16 cellular contexts compared by ENCODE assay signal in the genomic region with DNA sequence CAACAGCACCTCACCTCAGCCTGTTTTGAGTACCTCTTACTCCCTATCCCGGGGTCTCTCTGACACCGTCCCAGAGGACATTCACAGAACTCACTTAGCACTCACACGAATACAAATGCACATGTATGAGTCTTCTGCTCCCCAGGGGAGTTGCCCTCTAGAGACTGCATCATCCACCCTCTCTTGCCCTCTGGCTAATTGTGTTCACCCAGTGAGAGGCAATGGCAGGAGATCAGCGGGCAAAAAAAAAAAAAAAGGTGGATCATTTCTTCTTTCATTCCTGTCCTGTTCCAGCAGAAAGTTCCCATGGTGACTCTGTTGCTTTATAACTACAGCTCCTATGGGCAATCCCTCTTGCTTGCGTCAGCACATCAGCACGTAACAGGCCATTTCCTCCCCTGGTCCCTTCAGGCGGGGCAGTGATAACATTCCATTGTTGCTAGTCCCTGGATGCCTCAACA. TPM values are rescaled to one million over a fixed set of nuclear protein-coding genes. Genes with fewer than 3 reads are reported as not detected.
DNase-seq lines count a peak whose midpoint lies in the region; ATAC-seq, FAIRE-seq and TF ChIP-seq lines count a peak whose summit lies in the region.
"Had no signal": no experiment of that assay in that cellular context is flagged by ENCODE, and none has a peak within 500 bp of the region (broad histone marks: within the 10 kb centered on the region; RNA-seq: fewer than 3 reads in every experiment).

No MANE protein-coding gene starts in this region.

- H3K23me2 ChIP-seq in H1 (ENCODE audit: low read depth, low read length), result no peaks in the 10 kb centered on the region

- no peaks in the 10 kb centered on the region for H3K36me3 ChIP-seq in H1 (ENCODE audit: control insufficient read depth in 2 of 4, insufficient read depth in 4 of 4, low read length in 3 of 4)
- H3K36me3 ChIP-seq in esophagus muscularis mucosa, result no peaks in the 10 kb centered on the region
- H3K36me3 ChIP-seq: SJSA1, vagina had no signal

- H4K5ac ChIP-seq in H1 (ENCODE audit: insufficient read length, low read depth, low read length), result no peak overlapping the region

- H3K9me3 Mint-ChIP-seq in IgD-negative memory B cell (peaks cover 0 to 2% (median 0%) of the 10 kb centered on the region in 3 donors), mesothelial cell of epicardium (no peaks in the 10 kb centered on the region)
- H3K9me3 Mint-ChIP-seq: activated CD4-positive, alpha-beta memory T cell treated with anti-CD3 and anti-CD28 coated beads for 36 hours; CD4-positive, alpha-beta memory T cell had no signal

- no peaks in the 10 kb centered on the region for H3K27me3 Mint-ChIP-seq in IgD-negative memory B cell
- no peaks in the 10 kb centered on the region for H3K27me3 Mint-ChIP-seq in mesothelial cell of epicardium (ENCODE audit: low read depth)

- H3K4me3 ChIP-seq in H1 (ENCODE audit: extremely low read depth in 1 of 4, insufficient read depth in 2 of 4, low read depth in 3 of 4, low read length in 4 of 4), result no peak overlapping the region
- no peak overlapping the region for H3K4me3 ChIP-seq in esophagus muscularis mucosa
- H3K4me3 ChIP-seq: lung, psoas muscle, SJSA1, vagina had no signal

- no peak overlapping the region for H2AK5ac ChIP-seq in H1 (ENCODE audit: low read depth, low read length)

- no peak overlapping the region for H2BK12ac ChIP-seq in H1 (ENCODE audit: low read depth, low read length)

- no peak overlapping the region for H4K91ac ChIP-seq in H1 (replicated peaks; ENCODE audit: insufficient read length, low read length)

- H3K27me3 ChIP-seq in H1 (replicated peaks in 1 of 4; ENCODE audit: control insufficient read depth in 3 of 4, extremely low read depth in 1 of 4, insufficient read depth in 3 of 4, low read length in 3 of 4) (no peaks in the 10 kb centered on the region), esophagus muscularis mucosa (no peaks in the 10 kb centered on the region)
- H3K27me3 ChIP-seq: SJSA1, vagina had no signal

- FAIRE-seq in H1 (lab: Jason Lieb, UNC), result no peak

- TF ChIP-seq RAD21 in H1 (IDR thresholded peaks at IDR 0.05 in 1 of 2, conservative IDR thresholded peaks at IDR 0.05 in 1 of 2; ENCODE audit: low read depth in 2 of 2, low read length in 2 of 2), result no peak

- H3K27ac Mint-ChIP-seq in IgD-negative memory B cell (peak overlapping the region in 2 of 3 donors; percentile 46 to 66), mesothelial cell of epicardium (peak overlapping the region; percentile 82)
- H3K27ac Mint-ChIP-seq: activated CD4-positive, alpha-beta memory T cell treated with anti-CD3 and anti-CD28 coated beads for 36 hours; CD4-positive, alpha-beta memory T cell had no signal

- TF ChIP-seq CTCF in H1 (IDR thresholded peaks at IDR 0.05; ENCODE audit: control extremely low read depth in 1 of 3, insufficient read depth in 1 of 3, low read depth in 1 of 3, low read length in 3 of 3), result no peak
- TF ChIP-seq CTCF in mesothelial cell of epicardium (IDR thresholded peaks at IDR 0.05; ENCODE audit: unreplicated experiment), result no peak
- no peak for TF ChIP-seq CTCF in esophagus muscularis mucosa (IDR thresholded peaks at IDR 0.05)

- H3K79me1 ChIP-seq in H1 (ENCODE audit: low read depth, low read length), result no peaks in the 10 kb centered on the region

- 63% methylated on average over 7 of the region's 7 CpGs; no CpG with 5 or more reads in 1 of the 2 experiments for WGBS in H1 (ENCODE audit: extremely low coverage in 1 of 2, insufficient coverage in 1 of 2, insufficient read length in 1 of 2, insufficient replicate concordance in 2 of 2, low coverage in 1 of 2, low lambda C conversion rate in 2 of 2, missing lambda C conversion rate in 1 of 2), 2 experiments
- WGBS in esophagus muscularis mucosa, result 71% methylated on average over 7 of the region's 7 CpGs

- peak overlapping the region; percentile 80 for H2AFZ ChIP-seq in H1 (ENCODE audit: low read length)

- H3K4me1 Mint-ChIP-seq in IgD-negative memory B cell (peaks cover 12 to 21% (median 13%) of the 10 kb centered on the region in 3 donors), mesothelial cell of epicardium (peaks cover 13% of the 10 kb centered on the region)
- H3K4me1 Mint-ChIP-seq: CD4-positive, alpha-beta memory T cell had no signal

- no peaks in the 10 kb centered on the region for H3K79me2 ChIP-seq in H1 (ENCODE audit: control insufficient read depth in 1 of 2, insufficient read depth in 2 of 2, low read length in 2 of 2)

- TF ChIP-seq POLR2A in H1 (IDR thresholded peaks at IDR 0.05; ENCODE audit: control extremely low read depth in 1 of 2, low read depth in 2 of 2, low read length in 2 of 2) (no peak), esophagus muscularis mucosa (IDR thresholded peaks at IDR 0.05; ENCODE audit: low read depth) (no peak)

- no peak overlapping the region for H2BK120ac ChIP-seq in H1 (replicated peaks; ENCODE audit: low read depth, low read length)

- H4K8ac ChIP-seq in H1 (ENCODE audit: extremely low read depth, insufficient read depth, low read length), result no peak overlapping the region

- TF ChIP-seq EP300 in H1 (IDR thresholded peaks at IDR 0.05; ENCODE audit: borderline replicate concordance in 1 of 2, low read depth in 2 of 2, low read length in 2 of 2) (no peak), esophagus muscularis mucosa (IDR thresholded peaks at IDR 0.05) (no peak)

- H2BK5ac ChIP-seq in H1 (ENCODE audit: low read depth, low read length), result no peak overlapping the region

- H3K4me1 ChIP-seq in H1 (replicated peaks in 1 of 4; ENCODE audit: control insufficient read depth in 3 of 4, insufficient read depth in 4 of 4, low read length in 3 of 4) (peaks cover 0 to 6% (median 1%) of the 10 kb centered on the region in 4 experiments; a peak in 1 of 7 replicates), esophagus muscularis mucosa (no peaks in the 10 kb centered on the region)
- H3K4me1 ChIP-seq: psoas muscle, vagina had no signal

- POLR2A ChIA-PET in H1 (lab: Charles Lee; ENCODE audit: partially characterized antibody), result no interaction called here

- no peaks in the 10 kb centered on the region for H4K20me1 ChIP-seq in H1 (replicated peaks in 1 of 2; ENCODE audit: control insufficient read depth in 1 of 2, insufficient read depth in 2 of 2, low read length in 2 of 2)

- no peak overlapping the region for H2BK15ac ChIP-seq in H1 (ENCODE audit: low read length)

- no peak overlapping the region for H3K23ac ChIP-seq in H1 (ENCODE audit: insufficient read length)

- ATAC-seq in GM21360 (IDR thresholded peaks at IDR 0.05; ENCODE audit: unreplicated experiment), result no peak
- ATAC-seq: psoas muscle had no signal

- CTCF ChIA-PET in H1 (lab: Charles Lee; ENCODE audit: partially characterized antibody), result interaction anchor here (0.6 to 2.2 kb wide), 3 partner anchors 47 to 321 kb away, joined by 4 to 7 read pairs (median 4); no protein-coding TSS in a partner anchor

- no peaks in the 10 kb centered on the region for H3K9me3 ChIP-seq in H1 (ENCODE audit: insufficient read depth in 2 of 2, low read depth in 1 of 2, low read length in 1 of 2)
- no peaks in the 10 kb centered on the region for H3K9me3 ChIP-seq in esophagus muscularis mucosa
- H3K9me3 ChIP-seq: psoas muscle, SJSA1, vagina had no signal

- H2BK20ac ChIP-seq in H1 (ENCODE audit: low read length), result no peak overlapping the region

- H3K4ac ChIP-seq in H1 (replicated peaks; ENCODE audit: insufficient read length, low read depth, low read length), result no peak overlapping the region

- intact Hi-C loops in esophagus muscularis mucosa (cut with DNase I), result no loop called here

- H3K4me2 ChIP-seq in H1 (ENCODE audit: insufficient read depth in 1 of 2, low read depth in 2 of 2, low read length in 2 of 2), result peak overlapping the region in 1 of 2 experiments; percentile 22; a peak in 1 of 4 replicates
- H3K4me2 ChIP-seq: KMS-11 had no signal

- H3K4me3 Mint-ChIP-seq in IgD-negative memory B cell (peak overlapping the region in 1 of 4 donors; percentile 48), mesothelial cell of epicardium (no peak overlapping the region)
- H3K4me3 Mint-ChIP-seq: activated CD4-positive, alpha-beta memory T cell treated with anti-CD3 and anti-CD28 coated beads for 36 hours; CD4-positive, alpha-beta memory T cell had no signal

- H3K27ac ChIP-seq in H1 (ENCODE audit: low read depth, low read length) (no peak overlapping the region), esophagus muscularis mucosa (replicated peaks in 1 of 4) (no peak overlapping the region)
- H3K27ac ChIP-seq: KMS-11, psoas muscle, SJSA1, vagina had no signal

- H3K36me3 Mint-ChIP-seq in IgD-negative memory B cell, result peaks cover 2% of the 10 kb centered on the region
- no peaks in the 10 kb centered on the region for H3K36me3 Mint-ChIP-seq in mesothelial cell of epicardium
- H3K36me3 Mint-ChIP-seq: activated CD4-positive, alpha-beta memory T cell treated with anti-CD3 and anti-CD28 coated beads for 36 hours; CD4-positive, alpha-beta memory T cell had no signal

- H3K9ac ChIP-seq in H1 (replicated peaks in 1 of 4; ENCODE audit: extremely low read depth in 1 of 4, low read depth in 3 of 4, low read length in 3 of 4), result no peak overlapping the region
- H3K9ac ChIP-seq: KMS-11 had no signal

- H3K14ac ChIP-seq in H1 (ENCODE audit: insufficient read length), result no peak overlapping the region

- H3K56ac ChIP-seq in H1 (replicated peaks; ENCODE audit: insufficient read length, low read depth, low read length), result no peak overlapping the region

- no peak overlapping the region for H3K18ac ChIP-seq in H1 (ENCODE audit: extremely low read depth, low read length)

- DNase-seq in Daoy (ENCODE audit: low read depth) (peak; percentile 74), H1 (ENCODE audit: low read depth in 1 of 2, low spot score in 2 of 2) (peak in 1 of 2 experiments; percentile 49), mesothelial cell of epicardium (ENCODE audit: low spot score in 2 of 2, unreplicated experiment in 2 of 2) (peak; percentile 29 to 57), SK-N-DZ (ENCODE audit: low spot score) (no peak), esophagus muscularis mucosa (ENCODE audit: extremely low spot score) (no peak), OCI-M2 (lab: John Stamatoyannopoulos, UW; ENCODE audit: unreplicated experiment) (no peak)
- DNase-seq: activated CD4-positive, alpha-beta memory T cell treated with anti-CD3 and anti-CD28 coated beads for 36 hours; CD4-positive, alpha-beta memory T cell; NCI-H446; psoas muscle had no signal

RNA-seq across cellular contexts. Expression of a gene that starts 23.6 kb away (rescaled TPM):
- total RNA-seq in Daoy (2014; rRNA removed; shearing (Covaris generic)), result 47.7 and 59.5 TPM in 2 replicates
- polyA plus RNA-seq in IgD-negative memory B cell, result 379 TPM
- total RNA-seq in H1 (2021; fragmentation: NEBNext Ultra II Directional; extraction: Animal tissue kit (Norgen Biotek cat#: 25700)), result 54.4 and 61.2 TPM in 2 replicates
- polyA plus RNA-seq in H1 (2011; rRNA removed), result 11.8 and 51.0 TPM in 2 replicates
- 33.9 TPM for polyA plus RNA-seq in H1 (2011; cell fraction: cytosol; rRNA removed)
- polyA plus RNA-seq in H1 (2011; cell fraction: nucleus; rRNA removed), result 18.4 TPM
- 48.8 to 87.2 TPM (median 51.4 TPM) in 4 replicates for polyA plus RNA-seq in H1 (2012, experiment 1 of 2)
- polyA plus RNA-seq in H1 (2012, experiment 2 of 2), result 3.8 TPM
- polyA plus RNA-seq in H1 (2013, experiment 1 of 2), result 41.1 TPM
- polyA plus RNA-seq in H1 (2013, experiment 2 of 2), result 44.2 TPM
- 39.7 and 51.7 TPM in 2 replicates for polyA minus RNA-seq in H1 (2011; rRNA and poly(A)+ RNA removed)
- 50.5 TPM for polyA minus RNA-seq in H1 (2011; cell fraction: cytosol; rRNA and poly(A)+ RNA removed)
- polyA minus RNA-seq in H1 (2011; cell fraction: nucleus; rRNA and poly(A)+ RNA removed), result 51.2 TPM
- 141 to 147 TPM (median 142 TPM) in 3 replicates for total RNA-seq in mesothelial cell of epicardium
- polyA plus RNA-seq in SK-N-DZ (2014; cell fraction: cytosol; rRNA removed), result 52.5 and 59.3 TPM in 2 replicates
- polyA plus RNA-seq in SK-N-DZ (2014; cell fraction: nucleus; rRNA removed), result 13.3 and 20.9 TPM in 2 replicates
- 10 to 100 TPM; 62.1 to 86.0 (median 75.4) TPM for total RNA-seq in esophagus muscularis mucosa

Comparison
In these comparisons a context has a peak if more than half of its experiments do, and no peak if none do; other contexts are left out.
1. DNase-seq: peak in Daoy (single experiment) and mesothelial cell of epicardium (2 of 2); none in SK-N-DZ (single experiment), esophagus muscularis mucosa (single experiment) and OCI-M2 (single experiment).